Comparison of ENCODE assay signal across 8 cellular contexts in genomic region chr2:175180701-175181103, GRCh38. TPM values are rescaled to one million over a fixed set of nuclear protein-coding genes. Genes with fewer than 3 reads are reported as not detected.
A peak's percentile ranks its signal among the peaks of the same experiment; 100 is the strongest.
DNase-seq lines count a peak whose midpoint lies in the region; FAIRE-seq and TF ChIP-seq lines count a peak whose summit lies in the region.

No MANE protein-coding gene starts in this region.

- peaks cover 11 to 12% of the 10 kb centered on the region in 2 donors for H3K4me1 ChIP-seq in duodenal mucosa (ENCODE audit: control insufficient read depth in 1 of 2, insufficient read depth in 2 of 2, low read length in 2 of 2)

- peak overlapping the region; percentile 89 to 96 for H3K4me3 ChIP-seq in duodenal mucosa (ENCODE audit: low read depth in 1 of 2, low read length in 2 of 2)

- peak; percentile 32 for DNase-seq in GM12891 (ENCODE audit: insufficient read length, low spot score)
- DNase-seq in H54 (ENCODE audit: insufficient read length, low spot score) = no peak
- peak; percentile 37 for DNase-seq in M059J (ENCODE audit: low read depth)
- peak; percentile 20 for DNase-seq in activated CD4-positive, alpha-beta T cell treated with anti-CD3 and anti-CD28 coated beads for 1 hour
- peak; percentile 49 to 50 for DNase-seq in lung microvascular endothelial cell (ENCODE audit: low read depth in 2 of 2)
- peak; percentile 17 for DNase-seq in stimulated activated CD8-positive, alpha-beta memory T cell treated with anti-CD3 and anti-CD28 coated beads, Interleukin-15, amount 100 ng/mL, for 24 hours (ENCODE audit: low read depth)
- DNase-seq in NCI-H128 (lab: John Stamatoyannopoulos, UW; ENCODE audit: unreplicated experiment) = no peak

- H3K9ac ChIP-seq in duodenal mucosa (ENCODE audit: low read depth in 1 of 2, low read length in 2 of 2) = peak overlapping the region; percentile 94 to 98

- H3K9me3 ChIP-seq in duodenal mucosa (ENCODE audit: control insufficient read depth in 1 of 2, low read length in 2 of 2) = no peaks in the 10 kb centered on the region

- H3K36me3 ChIP-seq in duodenal mucosa (ENCODE audit: control insufficient read depth in 1 of 2, insufficient read depth in 2 of 2, low read length in 2 of 2) = peaks cover 23 to 38% of the 10 kb centered on the region in 2 donors

- no peaks in the 10 kb centered on the region for H3K27me3 ChIP-seq in duodenal mucosa (ENCODE audit: control insufficient read depth in 1 of 2, insufficient read depth in 2 of 2, low read length in 2 of 2)

- peak; percentile 83 for FAIRE-seq in GM12891 (lab: Jason Lieb, UNC)
- peak; percentile 66 for FAIRE-seq in H54 (lab: Jason Lieb, UNC)

- H3K27ac ChIP-seq in duodenal mucosa (ENCODE audit: low read depth, low read length) = peak overlapping the region; percentile 92

- TF ChIP-seq POLR2A in GM12891 (IDR thresholded peaks at IDR 0.05; ENCODE audit: low read depth, low read length) = peak; percentile 62
- TF ChIP-seq POLR2A in H54 (IDR thresholded peaks at IDR 0.05; ENCODE audit: low read depth, low read length) = 0 out of 2 replicates have a peak, but pooled peaks have one; percentile 29

TF ChIP-seq in GM12891, 5 proteins besides CTCF, POLR2A, EP300 and RAD21:
- TF ChIP-seq TAF1 (IDR thresholded peaks at IDR 0.05; ENCODE audit: low read depth, low read length) (no peak), POLR2AphosphoS5 (IDR thresholded peaks at IDR 0.05; ENCODE audit: low read depth, low read length) (no peak), SPI1 (IDR thresholded peaks at IDR 0.05; ENCODE audit: low read depth, low read length) (no peak), PAX5 (IDR thresholded peaks at IDR 0.05; ENCODE audit: insufficient read depth, low read length, severe bottlenecking) (no peak), POU2F2 (IDR thresholded peaks at IDR 0.05; ENCODE audit: low read depth, low read length) (no peak)

RNA-seq across cellular contexts. Expression of gene ATP5MC3, which starts 0.8 kb away (rescaled TPM):
- 461 TPM for polyA plus RNA-seq in GM12891 (2012; ENCODE audit: low read depth, missing spikeins)
- total RNA-seq in M059J (2014; rRNA removed; shearing (Covaris generic)) = 224 TPM in 2 replicates
- 53.4 and 74.5 TPM in 2 replicates for total RNA-seq in lung microvascular endothelial cell

RNA-seq across cellular contexts. Expression of gene ATF2, which starts 12.7 kb away (rescaled TPM):
- polyA plus RNA-seq in GM12891 (2012; ENCODE audit: low read depth, missing spikeins) = 13.4 TPM
- total RNA-seq in M059J (2014; rRNA removed; shearing (Covaris generic)) = 33.7 and 39.3 TPM in 2 replicates
- 26.6 and 44.4 TPM in 2 replicates for total RNA-seq in lung microvascular endothelial cell

Comparison
In these comparisons a context has a peak if more than half of its experiments do, and no peak if none do; other contexts are left out.
1. DNase-seq: peak in GM12891 (single experiment), M059J (single experiment), activated CD4-positive, alpha-beta T cell treated with anti-CD3 and anti-CD28 coated beads for 1 hour (single experiment), lung microvascular endothelial cell (2 of 2) and stimulated activated CD8-positive, alpha-beta memory T cell treated with anti-CD3 and anti-CD28 coated beads, Interleukin-15, amount 100 ng/mL, for 24 hours (single experiment); none in H54 (single experiment) and NCI-H128 (single experiment).